In genomic region chr10:90138844-90139243, GRCh38 we compare ENCODE assay signal across 11 cellular contexts.
DNase-seq lines count a peak whose midpoint lies in the region; ATAC-seq, FAIRE-seq and TF ChIP-seq lines count a peak whose summit lies in the region.
"Had no signal": no experiment of that assay in that cellular context is flagged by ENCODE, and none has a peak within 500 bp of the region (broad histone marks: within the 10 kb centered on the region; RNA-seq: fewer than 3 reads in every experiment).

No MANE protein-coding gene starts in this region.

- no peak for TF ChIP-seq RAD21 in HepG2 (CRISPR knock-in tag; IDR thresholded peaks at IDR 0.05)

- FAIRE-seq in HepG2 (lab: Jason Lieb, UNC): no peak
- FAIRE-seq: TTC549 had no signal

- in situ Hi-C loops in HepG2 (cut with HindIII; ENCODE audit: extremely low pct_ligation_motif_present, low pct_unique_long_range_greater_than_20kb): no loop called here

- TF ChIP-seq CTCF in HepG2 (CRISPR knock-in tag; IDR thresholded peaks at IDR 0.05) (peak; percentile 26; the same call in 1 of the 2 replicates), right lobe of liver (IDR thresholded peaks at IDR 0.05) (peak in 2 of 4 donors; percentile 20 to 22), OCI-LY7 (conservative IDR thresholded peaks at IDR 0.05; ENCODE audit: low read length) (peak; percentile 78), type B pancreatic cell (conservative IDR thresholded peaks at IDR 0.05) (peak; percentile 62)

- intact Hi-C loops in HepG2 (cut with micrococcal nuclease; ENCODE audit: unreplicated experiment) (no loop called here), right lobe of liver (cut with DNase I) (no loop called here), OCI-LY7 (cut with micrococcal nuclease; ENCODE audit: unreplicated experiment) (loop anchor here (1.0 kb wide), 2 partner anchors 185 to 346 kb away; no protein-coding TSS in a partner anchor)

- H3K9me2 ChIP-seq in OCI-LY7 (ENCODE audit: insufficient read depth, low read length): no peaks in the 10 kb centered on the region

- peaks cover 8% of the 10 kb centered on the region for H3K9me3 Mint-ChIP-seq in type B pancreatic cell
- H3K9me3 Mint-ChIP-seq in CD8-positive, alpha-beta memory T cell: peaks cover 28 to 52% (median 42%) of the 10 kb centered on the region in 5 donors
- peaks cover 10 to 15% of the 10 kb centered on the region in 2 donors for H3K9me3 Mint-ChIP-seq in effector memory CD8-positive, alpha-beta T cell

- TF ChIP-seq POLR2A in HepG2 (IDR thresholded peaks at IDR 0.05; ENCODE audit: insufficient read depth in 1 of 2, low read depth in 2 of 2, low read length in 2 of 2): no peak
- TF ChIP-seq POLR2A in right lobe of liver (IDR thresholded peaks at IDR 0.05): no peak
- no peak for TF ChIP-seq POLR2A in erythroblast (IDR thresholded peaks at IDR 0.05; ENCODE audit: low read length)

- no peak overlapping the region for H3K9ac ChIP-seq in HepG2 (ENCODE audit: insufficient read depth, low read depth, low read length)

- no peak overlapping the region for H3K4me3 Mint-ChIP-seq in type B pancreatic cell
- H3K4me3 Mint-ChIP-seq in CD8-positive, alpha-beta memory T cell: no peak overlapping the region
- H3K4me3 Mint-ChIP-seq in effector memory CD8-positive, alpha-beta T cell: no peak overlapping the region
- H3K4me3 Mint-ChIP-seq: activated naive CD8-positive, alpha-beta T cell treated with anti-CD3 and anti-CD28 coated beads, Interleukin-2, amount 10 ng/mL, durations not matched to agents 7 days and 5 days had no signal

- H3K27me3 ChIP-seq in HepG2 (ENCODE audit: control insufficient read depth in 1 of 2, insufficient read depth in 2 of 2, low read length in 2 of 2): no peaks in the 10 kb centered on the region
- H3K27me3 ChIP-seq in right lobe of liver: no peaks in the 10 kb centered on the region
- no peaks in the 10 kb centered on the region for H3K27me3 ChIP-seq in CD8-positive, alpha-beta memory T cell (ENCODE audit: insufficient read depth, low read length, poor library complexity, severe bottlenecking)

- DNase-seq in HepG2 (ENCODE audit: low spot score): peak; percentile 4
- no peak for DNase-seq in right lobe of liver
- peak; percentile 47 for DNase-seq in OCI-LY7 (ENCODE audit: low spot score)
- DNase-seq in erythroblast (lab: John Stamatoyannopoulos, UW): peak; percentile 1 to 30
- no peak for DNase-seq in type B pancreatic cell (ENCODE audit: extremely low spot score, unreplicated experiment)
- DNase-seq in CD8-positive, alpha-beta memory T cell: no peak
- no peak for DNase-seq in effector memory CD8-positive, alpha-beta T cell
- DNase-seq: activated naive CD8-positive, alpha-beta T cell treated with anti-CD3 and anti-CD28 coated beads, Interleukin-2, amount 10 ng/mL, durations not matched to agents 7 days and 5 days; NCI-H2081 treated with DMSO at 0.1 percent for 48 hours had no signal

- CTCF ChIA-PET in HepG2 (lab: Yijun Ruan, JAX; ENCODE audit: low intra/inter-chr PET ratio, low total read pairs): no interaction called here
- CTCF ChIA-PET in OCI-LY7 (lab: Charles Lee; ENCODE audit: unreplicated experiment): no interaction called here
- CTCF ChIA-PET in CD8-positive, alpha-beta memory T cell (lab: Charles Lee): no interaction called here

- TF ChIP-seq EP300 in HepG2 (IDR thresholded peaks at IDR 0.05; ENCODE audit: low read depth in 2 of 2, low read length in 2 of 2) (no peak), HepG2 (CRISPR knock-in tag; IDR thresholded peaks at IDR 0.05; ENCODE audit: borderline replicate concordance) (no peak)

- WGBS in HepG2 (ENCODE audit: low lambda C conversion rate): 1% methylated on average over 4 of the region's 4 CpGs
- 49% methylated on average over 4 of the region's 4 CpGs for WGBS in right lobe of liver (ENCODE audit: insufficient coverage, low coverage, low lambda C conversion rate, missing lambda C conversion rate)

- H4K20me1 ChIP-seq in HepG2 (ENCODE audit: insufficient read depth, low read length): no peaks in the 10 kb centered on the region
- H4K20me1 ChIP-seq in OCI-LY7 (ENCODE audit: insufficient read depth, low read length): no peaks in the 10 kb centered on the region

- H2AFZ ChIP-seq in HepG2 (ENCODE audit: low read length) (no peak overlapping the region), OCI-LY7 (ENCODE audit: low read length) (no peak overlapping the region)

- H3K4me1 Mint-ChIP-seq in type B pancreatic cell (ENCODE audit: unreplicated experiment): no peaks in the 10 kb centered on the region
- H3K4me1 Mint-ChIP-seq in CD8-positive, alpha-beta memory T cell: no peaks in the 10 kb centered on the region
- H3K4me1 Mint-ChIP-seq in effector memory CD8-positive, alpha-beta T cell (ENCODE audit: low read depth in 2 of 2): no peaks in the 10 kb centered on the region
- H3K4me1 Mint-ChIP-seq: activated naive CD8-positive, alpha-beta T cell treated with anti-CD3 and anti-CD28 coated beads, Interleukin-2, amount 10 ng/mL, durations not matched to agents 7 days and 5 days had no signal

- H3K36me3 Mint-ChIP-seq in type B pancreatic cell: peaks cover 4% of the 10 kb centered on the region
- H3K36me3 Mint-ChIP-seq in CD8-positive, alpha-beta memory T cell: no peaks in the 10 kb centered on the region
- H3K36me3 Mint-ChIP-seq in effector memory CD8-positive, alpha-beta T cell (ENCODE audit: insufficient read depth): no peaks in the 10 kb centered on the region
- H3K36me3 Mint-ChIP-seq: activated naive CD8-positive, alpha-beta T cell treated with anti-CD3 and anti-CD28 coated beads, Interleukin-2, amount 10 ng/mL, durations not matched to agents 7 days and 5 days had no signal

- POLR2A ChIA-PET in HepG2 (lab: Yijun Ruan, JAX) (no interaction called here), OCI-LY7 (lab: Charles Lee) (no interaction called here)
- POLR2A ChIA-PET in CD8-positive, alpha-beta memory T cell (lab: Charles Lee): no interaction called here

- H3K9me3 ChIP-seq in HepG2 (ENCODE audit: low read length) (peaks cover 57% of the 10 kb centered on the region), right lobe of liver (peaks cover 0 to 22% (median 0%) of the 10 kb centered on the region in 4 donors), OCI-LY7 (ENCODE audit: low read length) (peaks cover 27% of the 10 kb centered on the region)
- H3K9me3 ChIP-seq in CD8-positive, alpha-beta memory T cell (ENCODE audit: low read length): peaks cover 13% of the 10 kb centered on the region

- peaks cover 4% of the 10 kb centered on the region for H3K27me3 Mint-ChIP-seq in type B pancreatic cell
- peaks cover 0 to 3% of the 10 kb centered on the region in 2 donors for H3K27me3 Mint-ChIP-seq in CD8-positive, alpha-beta memory T cell
- no peaks in the 10 kb centered on the region for H3K27me3 Mint-ChIP-seq in effector memory CD8-positive, alpha-beta T cell
- H3K27me3 Mint-ChIP-seq: activated naive CD8-positive, alpha-beta T cell treated with anti-CD3 and anti-CD28 coated beads, Interleukin-2, amount 10 ng/mL, durations not matched to agents 7 days and 5 days had no signal

- no peak for ATAC-seq in HepG2
- no peak for ATAC-seq in right lobe of liver
- no peak for ATAC-seq in effector memory CD8-positive, alpha-beta T cell (replicated peaks)
- ATAC-seq in HG02852 (IDR thresholded peaks at IDR 0.05; ENCODE audit: unreplicated experiment): no peak

- H3K36me3 ChIP-seq in HepG2 (replicated peaks in 1 of 2; ENCODE audit: control insufficient read depth in 1 of 2, insufficient read depth in 2 of 2, low read length in 2 of 2): no peaks in the 10 kb centered on the region
- no peaks in the 10 kb centered on the region for H3K36me3 ChIP-seq in right lobe of liver
- no peaks in the 10 kb centered on the region for H3K36me3 ChIP-seq in OCI-LY7 (ENCODE audit: insufficient read depth, low read length)
- no peaks in the 10 kb centered on the region for H3K36me3 ChIP-seq in CD8-positive, alpha-beta memory T cell (ENCODE audit: insufficient read depth, low read length)

- H3K79me2 ChIP-seq in HepG2 (ENCODE audit: insufficient read depth, low read length): no peaks in the 10 kb centered on the region
- H3K79me2 ChIP-seq in OCI-LY7 (ENCODE audit: insufficient read depth, low read depth, low read length): no peaks in the 10 kb centered on the region

- no peak overlapping the region for H3K27ac ChIP-seq in HepG2 (ENCODE audit: extremely low read length, insufficient read depth, low read length)
- no peak overlapping the region for H3K27ac ChIP-seq in right lobe of liver
- no peak overlapping the region for H3K27ac ChIP-seq in OCI-LY7 (ENCODE audit: low read depth, low read length, poor library complexity, severe bottlenecking)
- no peak overlapping the region for H3K27ac ChIP-seq in CD8-positive, alpha-beta memory T cell (ENCODE audit: low read depth, low read length)

- no peak overlapping the region for H3K27ac Mint-ChIP-seq in type B pancreatic cell
- H3K27ac Mint-ChIP-seq in CD8-positive, alpha-beta memory T cell: no peak overlapping the region
- H3K27ac Mint-ChIP-seq in effector memory CD8-positive, alpha-beta T cell: no peak overlapping the region
- H3K27ac Mint-ChIP-seq: activated naive CD8-positive, alpha-beta T cell treated with anti-CD3 and anti-CD28 coated beads, Interleukin-2, amount 10 ng/mL, durations not matched to agents 7 days and 5 days had no signal

- no TSS peak for BruUV-seq in HepG2 (replicated peaks; lab: Mats Ljungman, UMichigan)
- no TSS peak for BruUV-seq in OCI-LY7 (replicated peaks; lab: Mats Ljungman, UMichigan)

- H3K4me1 ChIP-seq in HepG2 (ENCODE audit: insufficient read depth, low read length) (no peaks in the 10 kb centered on the region), right lobe of liver (no peaks in the 10 kb centered on the region), OCI-LY7 (ENCODE audit: insufficient read depth, low read length, poor library complexity, severe bottlenecking) (no peaks in the 10 kb centered on the region)
- no peaks in the 10 kb centered on the region for H3K4me1 ChIP-seq in CD8-positive, alpha-beta memory T cell (ENCODE audit: insufficient read depth, low read length)

- H3K4me3 ChIP-seq in HepG2 (replicated peaks in 1 of 3; ENCODE audit: insufficient read depth in 1 of 3, low read depth in 2 of 3, low read length in 3 of 3): no peak overlapping the region
- H3K4me3 ChIP-seq in right lobe of liver: no peak overlapping the region
- H3K4me3 ChIP-seq in OCI-LY7 (ENCODE audit: low read depth, low read length, poor library complexity, severe bottlenecking): no peak overlapping the region
- no peak overlapping the region for H3K4me3 ChIP-seq in CD8-positive, alpha-beta memory T cell (ENCODE audit: low read length)

- H3K4me2 ChIP-seq in HepG2 (ENCODE audit: low read depth, low read length): no peak overlapping the region
- no peak overlapping the region for H3K4me2 ChIP-seq in OCI-LY7 (ENCODE audit: low read length)

TF ChIP-seq in HepG2, 621 proteins besides CTCF, POLR2A, EP300 and RAD21 (continues in another document):
- TF ChIP-seq ZMYM2 (CRISPR knock-in tag; IDR thresholded peaks at IDR 0.05): no peak
- TF ChIP-seq GATAD2A (CRISPR knock-in tag; IDR thresholded peaks at IDR 0.05): no peak
- no peak for TF ChIP-seq ONECUT2 (CRISPR knock-in tag; IDR thresholded peaks at IDR 0.05)
- peak; percentile 54 for TF ChIP-seq STAG1 (CRISPR knock-in tag; IDR thresholded peaks at IDR 0.05)
- no peak for TF ChIP-seq BHLHE40 (IDR thresholded peaks at IDR 0.05; ENCODE audit: low read length)

Comparison
In these comparisons a context has a peak if more than half of its experiments do, and no peak if none do; other contexts are left out.
1. DNase-seq: peak in HepG2 (single experiment), OCI-LY7 (single experiment) and erythroblast (2 of 2); none in right lobe of liver (0 of 3), type B pancreatic cell (single experiment), CD8-positive, alpha-beta memory T cell (0 of 5) and effector memory CD8-positive, alpha-beta T cell (0 of 3).